10 cellular contexts compared by ENCODE assay signal in the genomic region with DNA sequence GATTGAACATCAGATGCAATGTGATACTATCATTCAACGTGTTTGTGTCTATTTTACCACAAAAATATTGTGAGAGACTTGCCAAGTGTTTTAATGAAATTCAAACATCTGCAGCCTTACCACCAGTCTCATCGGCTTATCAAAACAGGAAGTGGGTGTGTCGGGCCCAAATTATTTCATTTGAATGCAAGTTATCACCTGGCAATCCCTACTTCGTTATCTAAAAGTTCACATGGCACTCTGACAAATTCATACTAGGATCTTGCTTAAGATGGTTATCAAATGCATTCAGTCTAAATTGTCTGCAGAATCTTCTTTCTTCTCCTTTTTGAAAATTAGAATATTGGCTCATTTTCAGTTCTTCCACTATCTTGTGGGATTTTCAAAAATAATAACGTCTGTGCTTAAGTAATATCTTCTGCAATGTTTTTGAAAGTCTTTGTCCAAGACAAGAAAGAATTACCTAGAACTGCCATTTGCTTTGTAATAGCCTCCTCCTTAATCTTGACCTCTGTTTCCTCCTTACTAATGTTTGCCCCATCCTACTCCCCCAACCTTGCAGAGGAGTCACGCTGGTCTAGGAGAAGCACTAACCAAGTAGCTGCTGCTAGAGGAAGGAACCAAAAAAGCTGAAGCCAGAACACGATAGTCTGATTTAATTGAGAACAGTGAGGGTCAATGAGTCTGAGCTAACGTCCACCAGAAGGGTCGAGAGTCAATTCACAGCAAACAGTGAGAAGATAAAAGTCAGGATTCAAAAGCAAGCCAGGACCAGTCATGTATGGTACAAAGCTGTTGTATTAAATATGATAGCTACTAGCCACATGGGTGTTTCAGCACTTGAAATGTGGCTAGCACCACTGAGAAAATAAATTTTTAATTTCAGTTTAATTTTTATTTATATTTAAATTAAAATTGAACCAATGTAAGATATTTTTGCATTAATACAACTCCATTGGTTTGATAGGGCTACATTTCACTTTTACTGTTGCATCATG. TPM values are rescaled to one million over a fixed set of nuclear protein-coding genes. Genes with fewer than 3 reads are reported as not detected.
DNase-seq lines count a peak whose midpoint lies in the region; FAIRE-seq and TF ChIP-seq lines count a peak whose summit lies in the region.
"Had no signal": no experiment of that assay in that cellular context is flagged by ENCODE, and none has a peak within 500 bp of the region (broad histone marks: within the 10 kb centered on the region; RNA-seq: fewer than 3 reads in every experiment).

No MANE protein-coding gene starts in this region.

- peaks cover 2% of the 10 kb centered on the region for H3K9me3 ChIP-seq in keratinocyte (ENCODE audit: control insufficient read depth, low read depth, low read length)

- in situ Hi-C loops in GM13977 (cut with MboI; ENCODE audit: low pct_unique_long_range_greater_than_20kb, low sequenced_read_pairs, unreplicated experiment), result no loop called here

- H4K20me1 ChIP-seq in KMS-11 (ENCODE audit: insufficient read depth) (no peaks in the 10 kb centered on the region), keratinocyte (ENCODE audit: control insufficient read depth, extremely low read depth, insufficient read depth, low read length) (no peaks in the 10 kb centered on the region)

- H3K27ac ChIP-seq in KMS-11 (no peak overlapping the region), keratinocyte (ENCODE audit: control insufficient read depth, insufficient read depth, low read length) (peak overlapping the region; percentile 95)
- H3K27ac ChIP-seq: WERI-Rb-1 had no signal

- H3K36me3 Mint-ChIP-seq in CD14-positive monocyte, result no peaks in the 10 kb centered on the region
- peaks cover 16% of the 10 kb centered on the region for H3K36me3 Mint-ChIP-seq in T-helper 2 cell treated with Interferon-gamma antibody and Interleukin-4, amounts not matched to agents 5 μg/mL and 100 μg/mL, for 36 hours (ENCODE audit: low read depth)

- dilution Hi-C loops in keratinocyte (cut with MboI; ENCODE audit: extremely low pct_ligation_motif_present, low sequenced_read_pairs), result no loop called here

- H2AFZ ChIP-seq in KMS-11 (ENCODE audit: low read depth) (0 out of 2 replicates have a peak overlapping the region, but pooled peaks have one; percentile 24), keratinocyte (ENCODE audit: control insufficient read depth, low read length) (peak overlapping the region; percentile 63)

- H3K79me2 ChIP-seq in KMS-11 (ENCODE audit: insufficient read depth, low read depth) (no peaks in the 10 kb centered on the region), keratinocyte (ENCODE audit: control insufficient read depth, insufficient read depth, low read length) (no peaks in the 10 kb centered on the region)

- peaks cover 0 to 5% (median 1%) of the 10 kb centered on the region in 3 donors for H3K27me3 Mint-ChIP-seq in CD14-positive monocyte (ENCODE audit: low read depth in 3 of 3)
- no peaks in the 10 kb centered on the region for H3K27me3 Mint-ChIP-seq in T-helper 2 cell treated with Interferon-gamma antibody and Interleukin-4, amounts not matched to agents 5 μg/mL and 100 μg/mL, for 36 hours (ENCODE audit: low read depth)

- H3K4me3 Mint-ChIP-seq in CD14-positive monocyte, result peak overlapping the region in 1 of 2 donors; percentile 54
- H3K4me3 Mint-ChIP-seq in T-helper 2 cell treated with Interferon-gamma antibody and Interleukin-4, amounts not matched to agents 5 μg/mL and 100 μg/mL, for 36 hours, result peak overlapping the region; percentile 69

- H3K27me3 ChIP-seq in KMS-11 (ENCODE audit: insufficient read depth, low read depth) (no peaks in the 10 kb centered on the region), keratinocyte (ENCODE audit: control insufficient read depth, extremely low read depth, insufficient read depth, low read length) (no peaks in the 10 kb centered on the region)

- H3K36me3 ChIP-seq in KMS-11 (ENCODE audit: insufficient read depth), result no peaks in the 10 kb centered on the region
- no peaks in the 10 kb centered on the region for H3K36me3 ChIP-seq in keratinocyte (ENCODE audit: control insufficient read depth in 2 of 2, extremely low read depth in 1 of 2, insufficient read depth in 2 of 2, low read length in 2 of 2)
- H3K36me3 ChIP-seq: WERI-Rb-1 had no signal

- DNase-seq in CD14-positive monocyte (ENCODE audit: low spot score) (no peak), keratinocyte (ENCODE audit: low read depth, low spot score) (no peak), GM13977 (ENCODE audit: low spot score) (no peak), RCC 7860 (ENCODE audit: low spot score) (no peak), middle frontal gyrus (ENCODE audit: extremely low spot score, low spot score) (no peak), NCI-H1436 (lab: John Stamatoyannopoulos, UW) (no peak)
- DNase-seq in T-helper 2 cell treated with Interferon-gamma antibody and Interleukin-4, amounts not matched to agents 5 μg/mL and 100 μg/mL, for 36 hours (ENCODE audit: low spot score), result no peak
- DNase-seq: islet precursor cell, WERI-Rb-1 had no signal

- intact Hi-C loops in CD14-positive monocyte (cut with micrococcal nuclease), result no loop called here

- peaks cover 0 to 11% (median 5%) of the 10 kb centered on the region in 7 donors for H3K9me3 Mint-ChIP-seq in CD14-positive monocyte
- H3K9me3 Mint-ChIP-seq in T-helper 2 cell treated with Interferon-gamma antibody and Interleukin-4, amounts not matched to agents 5 μg/mL and 100 μg/mL, for 36 hours, result peaks cover 21% of the 10 kb centered on the region

- TF ChIP-seq CTCF in CD14-positive monocyte (IDR thresholded peaks at IDR 0.05) (no peak), KMS-11 (conservative IDR thresholded peaks at IDR 0.05; ENCODE audit: low read depth, low read length) (no peak), keratinocyte (optimal IDR thresholded peaks at IDR 0.05 in 1 of 3, IDR thresholded peaks at IDR 0.05 in 1 of 3, conservative IDR thresholded peaks at IDR 0.05 in 1 of 3; ENCODE audit: extremely low read depth in 1 of 3, insufficient read depth in 2 of 3, low read length in 3 of 3) (no peak), GM13977 (IDR thresholded peaks at IDR 0.05; ENCODE audit: extremely low read depth, insufficient read depth, missing control alignments) (no peak)

- H3K4me1 ChIP-seq in KMS-11 (ENCODE audit: low read depth, poor library complexity, severe bottlenecking) (peaks cover 41% of the 10 kb centered on the region), keratinocyte (ENCODE audit: control insufficient read depth, extremely low read depth, insufficient read depth, low read length) (peaks cover 45% of the 10 kb centered on the region)

- no peak overlapping the region for H3K9ac ChIP-seq in KMS-11
- peak overlapping the region; percentile 68 for H3K9ac ChIP-seq in keratinocyte (ENCODE audit: control insufficient read depth, extremely low read depth, insufficient read depth, low read length)

- H3K4me2 ChIP-seq in KMS-11 (peak overlapping the region; percentile 31; the same call in 1 of the 2 replicates), keratinocyte (ENCODE audit: control insufficient read depth, extremely low read depth, insufficient read depth, low read depth, low read length) (peak overlapping the region; percentile 81)

- H3K4me3 ChIP-seq in KMS-11 (IDR thresholded peaks at IDR 0.05; ENCODE audit: insufficient read depth, low read depth, low read length), result no peak overlapping the region
- peak overlapping the region in 2 of 3 experiments; percentile 29 to 39 for H3K4me3 ChIP-seq in keratinocyte (ENCODE audit: control insufficient read depth in 2 of 3, extremely low read depth in 1 of 3, insufficient read depth in 2 of 3, low read depth in 1 of 3, low read length in 3 of 3)

- peak; percentile 78 for FAIRE-seq in keratinocyte (lab: Jason Lieb, UNC)
- no peak for FAIRE-seq in RCC 7860 (lab: Jason Lieb, UNC)

- H3K9me1 ChIP-seq in keratinocyte (ENCODE audit: control insufficient read depth, extremely low read depth, insufficient read depth, low read length), result no peaks in the 10 kb centered on the region

- H3K4me1 Mint-ChIP-seq in CD14-positive monocyte, result peaks cover 32% of the 10 kb centered on the region
- peaks cover 52% of the 10 kb centered on the region for H3K4me1 Mint-ChIP-seq in T-helper 2 cell treated with Interferon-gamma antibody and Interleukin-4, amounts not matched to agents 5 μg/mL and 100 μg/mL, for 36 hours (ENCODE audit: low read depth)

- peak overlapping the region; percentile 78 to 93 (median 86) for H3K27ac Mint-ChIP-seq in CD14-positive monocyte
- H3K27ac Mint-ChIP-seq in T-helper 2 cell treated with Interferon-gamma antibody and Interleukin-4, amounts not matched to agents 5 μg/mL and 100 μg/mL, for 36 hours, result peak overlapping the region; percentile 51

RNA-seq across cellular contexts. Expression of a gene that starts 10.2 kb away (rescaled TPM):
- polyA plus RNA-seq in CD14-positive monocyte, result 1 to 10 TPM; 3.0 to 9.8 TPM
- polyA plus RNA-seq in keratinocyte, result 1.1 to 2.1 TPM (median 1.4 TPM) in 3 replicates
- polyA plus RNA-seq in keratinocyte (2011; ENCODE audit: low read depth), result 3.8 TPM
- polyA plus RNA-seq in keratinocyte (2011; cell fraction: cytosol; rRNA removed), result 0.73 and 1.7 TPM in 2 replicates
- 1.4 and 1.6 TPM in 2 replicates for polyA plus RNA-seq in keratinocyte (2011; cell fraction: nucleus; rRNA removed)
- polyA plus RNA-seq in keratinocyte (2012; ENCODE audit: low replicate concordance), result 1.3 and 1.8 TPM in 2 replicates
- polyA minus RNA-seq in keratinocyte, result 0.92 to 2.1 TPM in 2 of 3 replicates, not detected in the other
- 2.3 TPM for polyA minus RNA-seq in keratinocyte (2011; cell fraction: cytosol; rRNA and poly(A)+ RNA removed)
- 1.9 and 2.6 TPM in 2 replicates for polyA minus RNA-seq in keratinocyte (2011; cell fraction: nucleus; rRNA and poly(A)+ RNA removed)

RNA-seq across cellular contexts. Expression of a gene that starts 39.9 kb away (rescaled TPM):
- polyA plus RNA-seq in CD14-positive monocyte (10 to 100 TPM; 50.2 to 54.7 TPM), keratinocyte (31.0 to 53.8 TPM (median 53.3 TPM) in 3 replicates)
- polyA plus RNA-seq in keratinocyte (2011; ENCODE audit: low read depth), result 59.2 TPM
- 21.1 and 53.3 TPM in 2 replicates for polyA plus RNA-seq in keratinocyte (2011; cell fraction: cytosol; rRNA removed)
- 61.2 and 65.7 TPM in 2 replicates for polyA plus RNA-seq in keratinocyte (2011; cell fraction: nucleus; rRNA removed)
- 28.1 and 30.6 TPM in 2 replicates for polyA plus RNA-seq in keratinocyte (2012; ENCODE audit: low replicate concordance)
- polyA minus RNA-seq in keratinocyte, result 17.5 to 60.7 TPM (median 48.5 TPM) in 3 replicates
- polyA minus RNA-seq in keratinocyte (2011; cell fraction: cytosol; rRNA and poly(A)+ RNA removed), result 27.0 TPM
- 41.0 and 70.8 TPM in 2 replicates for polyA minus RNA-seq in keratinocyte (2011; cell fraction: nucleus; rRNA and poly(A)+ RNA removed)
